In the genomic region with DNA sequence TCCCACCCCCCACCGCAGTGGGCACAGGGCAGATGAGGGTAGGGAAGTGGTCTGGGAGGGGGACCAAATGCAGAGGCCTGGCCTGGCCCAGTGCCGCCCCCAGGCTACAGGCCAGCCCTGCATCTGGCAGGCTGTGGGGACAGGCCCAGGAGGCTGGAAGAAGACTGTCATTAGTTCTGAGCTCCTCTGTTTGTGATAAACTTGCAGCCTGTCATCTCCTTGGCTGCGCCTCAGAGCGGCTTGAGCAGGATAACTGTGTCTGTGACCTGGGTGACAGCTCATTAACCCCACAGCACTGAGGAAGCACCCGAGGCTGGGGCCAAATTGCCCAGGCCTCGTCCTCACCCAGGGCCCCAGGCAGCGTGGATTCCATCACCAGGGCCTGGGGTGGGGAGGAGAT, we compare ENCODE assay signal across 12 cellular contexts. TPM values are rescaled to one million over a fixed set of nuclear protein-coding genes. Genes with fewer than 3 reads are reported as not detected.
"Had no signal": no experiment of that assay in that cellular context is flagged by ENCODE, and none has a peak within 500 bp of the region (broad histone marks: within the 10 kb centered on the region; RNA-seq: fewer than 3 reads in every experiment).

No MANE protein-coding gene starts in this region.

- H3K9me3 ChIP-seq: heart right ventricle had no signal

- H3K27me3 ChIP-seq: foreskin keratinocyte, heart right ventricle had no signal

- DNase-seq: activated CD4-positive, alpha-beta memory T cell treated with anti-CD3 and anti-CD28 coated beads for 36 hours; activated CD4-positive, CD25-positive, alpha-beta regulatory T cell treated with anti-CD3 and anti-CD28 coated beads, Interleukin-2, amount 50 U/mL, for 72 hours; activated gamma-delta T cell treated with Interleukin-2 at 50 U/mL for 16 hours; activated T-cell treated with anti-CD3 and anti-CD28 coated beads, Interleukin-2, amount 50 U/mL, for 48 hours; foreskin keratinocyte; heart right ventricle; midbrain; naive B cell; SW 1271 had no signal

- H3K27ac Mint-ChIP-seq: activated CD4-positive, alpha-beta memory T cell treated with anti-CD3 and anti-CD28 coated beads for 36 hours; naive B cell; stimulated activated memory B cell treated with anti-CD40 and anti-IgM and Interleukin-4, amounts not matched to agents 10 μg/mL and 1 μg/mL and 100 μg/mL, for 72 hours; type B pancreatic cell had no signal

- H3K4me3 Mint-ChIP-seq: activated CD4-positive, alpha-beta memory T cell treated with anti-CD3 and anti-CD28 coated beads for 36 hours; stimulated activated memory B cell treated with anti-CD40 and anti-IgM and Interleukin-4, amounts not matched to agents 10 μg/mL and 1 μg/mL and 100 μg/mL, for 72 hours; type B pancreatic cell had no signal

- H3K4me2 ChIP-seq: smooth muscle cell had no signal

- H3K4me3 ChIP-seq: heart right ventricle, smooth muscle cell had no signal

- H3K27me3 Mint-ChIP-seq: activated CD4-positive, alpha-beta memory T cell treated with anti-CD3 and anti-CD28 coated beads for 36 hours had no signal

- H3K27ac ChIP-seq: foreskin keratinocyte, heart right ventricle had no signal

- H3K36me3 Mint-ChIP-seq: activated CD4-positive, alpha-beta memory T cell treated with anti-CD3 and anti-CD28 coated beads for 36 hours; naive B cell; stimulated activated memory B cell treated with anti-CD40 and anti-IgM and Interleukin-4, amounts not matched to agents 10 μg/mL and 1 μg/mL and 100 μg/mL, for 72 hours had no signal

- ATAC-seq: foreskin keratinocyte; heart right ventricle; stimulated activated memory B cell treated with anti-CD40 and anti-IgM and Interleukin-4, amounts not matched to agents 10 μg/mL and 1 μg/mL and 100 μg/mL, for 72 hours had no signal

- H3K9me3 Mint-ChIP-seq: activated CD4-positive, alpha-beta memory T cell treated with anti-CD3 and anti-CD28 coated beads for 36 hours; stimulated activated memory B cell treated with anti-CD40 and anti-IgM and Interleukin-4, amounts not matched to agents 10 μg/mL and 1 μg/mL and 100 μg/mL, for 72 hours had no signal

- H3K36me3 ChIP-seq: heart right ventricle had no signal

RNA-seq across cellular contexts. Expression of gene ABCC3, which starts 23.9 kb away (rescaled TPM):
- total RNA-seq: activated CD4-positive, alpha-beta memory T cell treated with anti-CD3 and anti-CD28 coated beads for 36 hours had no signal
